In the genomic region with DNA sequence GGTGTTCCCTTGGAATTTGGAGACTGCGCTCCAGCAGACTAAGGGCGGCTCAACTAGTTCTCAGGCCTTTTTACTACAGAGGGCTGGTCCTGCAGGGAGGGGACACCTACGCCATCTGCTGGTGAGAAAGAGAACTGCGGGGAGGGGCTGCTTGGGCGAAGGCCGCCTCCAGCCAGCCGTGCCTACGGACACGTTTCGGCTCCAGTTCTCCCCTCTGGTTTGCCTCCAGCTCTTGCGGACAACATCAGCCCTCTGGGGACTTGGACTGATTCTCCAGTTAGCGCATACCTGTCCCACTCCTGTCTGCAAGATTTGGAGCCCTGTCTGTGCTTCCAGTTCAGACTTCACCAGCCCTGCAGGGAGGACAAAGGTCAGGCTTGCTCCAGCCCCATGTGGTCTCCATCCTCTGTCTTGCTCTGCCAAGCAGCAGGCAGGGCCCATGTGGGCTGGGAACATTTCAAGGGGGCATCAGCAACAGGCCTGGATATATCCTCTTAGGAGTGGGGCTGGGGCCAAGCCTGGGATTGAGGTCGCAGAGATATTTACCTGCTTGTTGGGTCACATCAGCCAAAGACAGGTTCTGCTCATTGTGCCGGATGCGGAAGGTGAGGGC, we compare ENCODE assay signal across 8 cellular contexts. TPM values are rescaled to one million over a fixed set of nuclear protein-coding genes. Genes with fewer than 3 reads are reported as not detected.
A peak's percentile ranks its signal among the peaks of the same experiment; 100 is the strongest.
DNase-seq lines count a peak whose midpoint lies in the region; ATAC-seq and TF ChIP-seq lines count a peak whose summit lies in the region.

No MANE protein-coding gene starts in this region.

- no peaks in the 10 kb centered on the region for H3K36me3 ChIP-seq in left lung

- peak; percentile 99 to 100 for TF ChIP-seq CTCF in left lung (IDR thresholded peaks at IDR 0.05)

- H3K4me3 ChIP-seq in left lung = no peak overlapping the region

- H3K27me3 ChIP-seq in left lung = peaks cover 0 to 65% of the 10 kb centered on the region in 2 donors

- H3K9me3 ChIP-seq in left lung = no peaks in the 10 kb centered on the region

- DNase-seq in NCI-H1436 (lab: John Stamatoyannopoulos, UW) = peak; percentile 77
- DNase-seq in NCI-H1436 treated with DMSO at 0.1 percent for 48 hours (lab: John Stamatoyannopoulos, UW) = no peak
- peak; percentile 72 for DNase-seq in NCI-H460 (ENCODE audit: extremely low read depth, low read depth)
- DNase-seq in activated CD4-positive, alpha-beta T cell treated with anti-CD3 and anti-CD28 coated beads for 1 hour = peak; percentile 75
- DNase-seq in cerebellum (ENCODE audit: low spot score) = peak; percentile 91
- peak; percentile 84 to 93 for DNase-seq in left lung
- DNase-seq in stimulated activated CD4-positive, alpha-beta T cell treated with anti-CD3 and anti-CD28 coated beads, Interleukin-4, amount 100 ng/mL, for 48 hours (ENCODE audit: low read depth in 2 of 2) = peak; percentile 85 to 94

- intact Hi-C loops in left lung (cut with DNase I) = loop anchor here (5.0 to 10.0 kb wide), 2 partner anchors 127 to 134 kb away; a partner anchor contains a TSS

- ATAC-seq in HG03103 (IDR thresholded peaks at IDR 0.05; ENCODE audit: low read depth, unreplicated experiment) (peak; percentile 47), left lung (peak; percentile 84)

- peaks cover 0 to 18% of the 10 kb centered on the region in 2 donors for H3K4me1 ChIP-seq in left lung

- no peak overlapping the region for H3K27ac ChIP-seq in left lung

RNA-seq across cellular contexts. Expression of a gene that starts 10.3 kb away (rescaled TPM):
- 11.3 and 22.7 TPM in 2 replicates for total RNA-seq in NCI-H460 (2014; rRNA removed; shearing (Covaris generic))
- 4.3 and 5.9 TPM in 2 replicates for polyA plus RNA-seq in NCI-H460 (2014; cell fraction: nucleus; rRNA removed)
- total RNA-seq in cerebellum (18.1 TPM), left lung (1 to 10 TPM in 1 of 2 donors, not detected in 1; 1.4 TPM)

RNA-seq across cellular contexts. Expression of a gene that starts 19.7 kb away (rescaled TPM):
- 15.2 and 17.4 TPM in 2 replicates for total RNA-seq in NCI-H460 (2014; rRNA removed; shearing (Covaris generic))
- 17.1 and 22.1 TPM in 2 replicates for polyA plus RNA-seq in NCI-H460 (2014; cell fraction: nucleus; rRNA removed)
- total RNA-seq in cerebellum (51.0 TPM), left lung (10 to 100 TPM; 54.2 to 97.4 TPM)

RNA-seq across cellular contexts. Expression of a gene that starts 33.7 kb away (rescaled TPM):
- not detected in 2 replicates for total RNA-seq in NCI-H460 (2014; rRNA removed; shearing (Covaris generic))
- polyA plus RNA-seq in NCI-H460 (2014; cell fraction: nucleus; rRNA removed) = not detected in 2 replicates
- total RNA-seq in cerebellum = 1.1 TPM
- total RNA-seq in left lung = not detected

RNA-seq across cellular contexts. Expression of a gene that starts 45.1 kb away (rescaled TPM):
- 32.9 and 39.4 TPM in 2 replicates for total RNA-seq in NCI-H460 (2014; rRNA removed; shearing (Covaris generic))
- 58.2 and 78.0 TPM in 2 replicates for polyA plus RNA-seq in NCI-H460 (2014; cell fraction: nucleus; rRNA removed)
- total RNA-seq in cerebellum (4.3 TPM), left lung (10 to 100 TPM; 65.0 to 84.0 TPM)

RNA-seq across cellular contexts. Expression of a gene that starts 45.8 kb away (rescaled TPM):
- not detected in 2 replicates for total RNA-seq in NCI-H460 (2014; rRNA removed; shearing (Covaris generic))
- polyA plus RNA-seq in NCI-H460 (2014; cell fraction: nucleus; rRNA removed) = not detected in 2 replicates
- total RNA-seq in cerebellum (not detected), left lung (1 to 10 TPM in 1 of 2 donors, not detected in 1; 3.0 TPM)
